ENCODE assay signal across 8 cellular contexts in genomic region chr16:63617047-63617989, GRCh38.
A peak's percentile ranks its signal among the peaks of the same experiment; 100 is the strongest.
DNase-seq lines count a peak whose midpoint lies in the region; ATAC-seq and TF ChIP-seq lines count a peak whose summit lies in the region.
"Had no signal": no experiment of that assay in that cellular context is flagged by ENCODE, and none has a peak within 500 bp of the region (broad histone marks: within the 10 kb centered on the region; RNA-seq: fewer than 3 reads in every experiment).

No MANE protein-coding gene starts in this region.

- ATAC-seq in activated CD4-positive, CD25-positive, alpha-beta regulatory T cell treated with anti-CD3 and anti-CD28 coated beads, Interleukin-2, amount 50 U/mL, for 24 hours: no peak

- H3K4me1 ChIP-seq in HUES6 (ENCODE audit: control insufficient read depth, insufficient read depth, low read length) (peaks cover 8% of the 10 kb centered on the region; the same call in 1 of the 2 replicates), testis (peaks cover 3% of the 10 kb centered on the region)

- peaks cover 4% of the 10 kb centered on the region for H3K27me3 Mint-ChIP-seq in chondrocyte (ENCODE audit: low read depth)
- peaks cover 0 to 2% (median 0%) of the 10 kb centered on the region in 3 donors for H3K27me3 Mint-ChIP-seq in immature natural killer cell (ENCODE audit: low read depth in 3 of 3)

- no peak overlapping the region for H3K4me3 Mint-ChIP-seq in chondrocyte (ENCODE audit: unreplicated experiment)
- no peak overlapping the region for H3K4me3 Mint-ChIP-seq in immature natural killer cell

- H3K9me3 Mint-ChIP-seq in chondrocyte (ENCODE audit: low read depth): peaks cover 6% of the 10 kb centered on the region
- H3K9me3 Mint-ChIP-seq in immature natural killer cell: peaks cover 13 to 55% (median 27%) of the 10 kb centered on the region in 6 donors

- H3K36me3 Mint-ChIP-seq in chondrocyte (ENCODE audit: low read depth) (no peaks in the 10 kb centered on the region), immature natural killer cell (peaks cover 0 to 3% (median 0%) of the 10 kb centered on the region in 3 donors)

- H3K36me3 ChIP-seq in HUES6 (ENCODE audit: control insufficient read depth, insufficient read depth, low read length): no peaks in the 10 kb centered on the region
- no peaks in the 10 kb centered on the region for H3K36me3 ChIP-seq in testis (ENCODE audit: low read depth, missing control alignments)

- peak; percentile 83 for DNase-seq in chondrocyte (ENCODE audit: low spot score)
- peak; percentile 21 for DNase-seq in iPS-NIHi7 (ENCODE audit: extremely low spot score)
- DNase-seq in testis: peak; percentile 23
- no peak for DNase-seq in OCI-M2 (lab: John Stamatoyannopoulos, UW; ENCODE audit: unreplicated experiment)
- no peak for DNase-seq in immature natural killer cell
- DNase-seq: NCI-H1930 had no signal

- intact Hi-C loops in testis (cut with DNase I; ENCODE audit: low total_unique reads): no loop called here

- TF ChIP-seq POLR2A in testis (IDR thresholded peaks at IDR 0.05): no peak

- peaks cover 11% of the 10 kb centered on the region for H3K4me1 Mint-ChIP-seq in chondrocyte (ENCODE audit: low read depth)
- H3K4me1 Mint-ChIP-seq in immature natural killer cell: no peaks in the 10 kb centered on the region

- TF ChIP-seq CTCF in chondrocyte (IDR thresholded peaks at IDR 0.05) (no peak), testis (IDR thresholded peaks at IDR 0.05) (no peak)

- WGBS in testis, 2 donors: 20 to 42% methylated on average over 3 to 34 of the region's 55 CpGs

- H3K9me3 ChIP-seq in HUES6 (ENCODE audit: control insufficient read depth, insufficient read depth, low read depth, low read length) (no peaks in the 10 kb centered on the region), testis (no peaks in the 10 kb centered on the region)

- H3K27ac ChIP-seq in HUES6 (ENCODE audit: low read depth, low read length) (no peak overlapping the region), testis (no peak overlapping the region)

- no peak overlapping the region for H3K9ac ChIP-seq in HUES6 (ENCODE audit: low read length)

- H3K27ac Mint-ChIP-seq in chondrocyte (ENCODE audit: unreplicated experiment) (no peak overlapping the region), immature natural killer cell (no peak overlapping the region)

- H3K4me3 ChIP-seq in HUES6 (ENCODE audit: low read depth, low read length): peak overlapping the region; percentile 75
- H3K4me3 ChIP-seq in testis: peak overlapping the region; percentile 49 to 59

- H3K27me3 ChIP-seq in HUES6 (ENCODE audit: control insufficient read depth, insufficient read depth, low read length): peaks cover 6% of the 10 kb centered on the region; the same call in 1 of the 2 replicates
- no peaks in the 10 kb centered on the region for H3K27me3 ChIP-seq in testis

Comparison
In these comparisons a context has a peak if more than half of its experiments do, and no peak if none do; other contexts are left out.
1. DNase-seq: peak in chondrocyte (single experiment), iPS-NIHi7 (single experiment) and testis (single experiment); none in OCI-M2 (single experiment) and immature natural killer cell (0 of 3).